8 cellular contexts compared by ENCODE assay signal in the genomic region with DNA sequence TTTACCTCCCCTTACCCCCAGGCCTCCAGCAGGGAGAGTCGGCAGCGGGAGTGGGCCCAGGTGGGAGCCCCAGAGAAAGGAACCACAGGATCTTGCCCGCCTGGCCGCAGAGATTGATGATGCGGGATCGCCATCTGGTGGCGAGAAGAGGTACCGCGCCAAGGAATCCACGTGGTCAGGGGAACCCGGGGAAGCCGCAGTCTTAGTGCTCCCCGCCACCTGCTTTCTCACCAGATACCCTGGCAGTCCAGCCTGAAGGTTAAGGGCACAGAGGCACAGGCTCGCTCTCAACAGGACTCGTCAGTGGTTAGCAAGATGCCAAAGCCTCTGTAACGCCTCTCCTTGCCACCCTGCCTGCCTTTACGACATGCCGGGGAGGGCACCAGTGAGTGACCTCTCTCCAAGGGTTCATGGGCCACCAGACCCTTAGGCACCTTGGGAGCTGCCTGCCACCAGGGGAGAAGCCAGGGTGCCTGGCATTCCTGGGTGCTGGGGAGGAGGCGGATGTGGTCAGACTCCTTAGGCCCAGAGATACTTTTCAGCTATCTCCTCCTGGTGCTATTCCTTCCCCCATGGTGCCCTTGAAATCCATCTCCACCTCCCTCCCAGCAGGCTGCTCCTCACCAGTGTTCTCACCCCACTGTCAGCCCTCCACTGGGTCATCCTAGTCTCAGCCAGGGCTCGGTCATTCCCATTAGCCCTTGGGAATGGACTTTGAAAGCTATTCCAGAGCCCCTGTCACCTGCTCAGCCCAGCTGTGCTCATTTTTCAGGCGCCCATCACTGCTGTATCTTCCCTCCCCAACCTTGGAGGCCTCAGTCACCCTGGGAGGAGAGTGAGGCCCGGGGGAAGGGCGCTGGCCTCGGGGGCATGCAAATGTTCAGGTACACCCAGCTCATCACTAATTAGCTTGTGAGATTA. TPM values are rescaled to one million over a fixed set of nuclear protein-coding genes. Genes with fewer than 3 reads are reported as not detected.
DNase-seq lines count a peak whose midpoint lies in the region; ATAC-seq and TF ChIP-seq lines count a peak whose summit lies in the region.

No MANE protein-coding gene starts in this region.

- H3K27ac Mint-ChIP-seq in activated naive CD8-positive, alpha-beta T cell: peak overlapping the region; percentile 34

- no peaks in the 10 kb centered on the region for H3K36me3 Mint-ChIP-seq in activated naive CD8-positive, alpha-beta T cell

- intact Hi-C loops in heart left ventricle (cut with DNase I): loop anchor here in 9 of 10 donors (1.0 to 10.0 kb wide), 8 partner anchors 40 to 204 kb away; a partner anchor contains a TSS

- no peaks in the 10 kb centered on the region for H3K36me3 ChIP-seq in heart left ventricle

- no peak overlapping the region for H3K27ac ChIP-seq in heart left ventricle

- ATAC-seq in GM18907 (IDR thresholded peaks at IDR 0.05; ENCODE audit: unreplicated experiment): peak; percentile 57
- peak; percentile 70 to 82 (median 78) for ATAC-seq in heart left ventricle
- no peak for ATAC-seq in HG02588 (IDR thresholded peaks at IDR 0.05; ENCODE audit: unreplicated experiment)

- peak; percentile 90 to 97 (median 94) for TF ChIP-seq CTCF in heart left ventricle (IDR thresholded peaks at IDR 0.05)

- H3K9me3 ChIP-seq in heart left ventricle: no peaks in the 10 kb centered on the region

- peaks cover 11% of the 10 kb centered on the region for H3K4me1 Mint-ChIP-seq in activated naive CD8-positive, alpha-beta T cell (ENCODE audit: low read depth)

- 25 to 30% (median 28%) methylated on average over 23 to 24 of the region's 24 CpGs for WGBS in heart left ventricle, 4 donors

- H3K4me3 Mint-ChIP-seq in activated naive CD8-positive, alpha-beta T cell: no peak overlapping the region

- H3K4me1 ChIP-seq in heart left ventricle: peaks cover 0 to 38% (median 9%) of the 10 kb centered on the region in 12 donors

- TF ChIP-seq POLR2A in heart left ventricle (IDR thresholded peaks at IDR 0.05): no peak

- H3K4me3 ChIP-seq in heart left ventricle: no peak overlapping the region

- no peaks in the 10 kb centered on the region for H3K9me3 Mint-ChIP-seq in activated naive CD8-positive, alpha-beta T cell (ENCODE audit: low read depth)

- no peaks in the 10 kb centered on the region for H3K27me3 Mint-ChIP-seq in activated naive CD8-positive, alpha-beta T cell

- peaks cover 0 to 9% (median 0%) of the 10 kb centered on the region in 9 donors for H3K27me3 ChIP-seq in heart left ventricle

- peak; percentile 87 for DNase-seq in AG08395 (ENCODE audit: low spot score)
- peak; percentile 39 for DNase-seq in NCI-H1048 (lab: John Stamatoyannopoulos, UW)
- peak; percentile 66 for DNase-seq in SW480 (ENCODE audit: low spot score)
- DNase-seq in heart left ventricle: peak; percentile 75 to 91 (median 80)
- peak; percentile 67 for DNase-seq in putamen (ENCODE audit: low spot score)

RNA-seq across cellular contexts. Expression of a gene that starts 5.4 kb away (rescaled TPM):
- 10 to 100 TPM in 7 of 9 donors, 1 to 10 TPM in 2; 6.3 to 49.4 (median 14.1) TPM for total RNA-seq in heart left ventricle
- 10 to 100 TPM; 11.7 to 18.3 TPM for polyA plus RNA-seq in heart left ventricle

RNA-seq across cellular contexts. Expression of a gene that starts 30.8 kb away (rescaled TPM):
- total RNA-seq in heart left ventricle: 10 to 100 TPM; 11.8 to 37.9 (median 21.9) TPM
- polyA plus RNA-seq in heart left ventricle: 10 to 100 TPM; 16.7 to 25.9 TPM

RNA-seq across cellular contexts. Expression of a gene that starts 33.2 kb away (rescaled TPM):
- 1 to 10 TPM; 1.1 to 4.9 (median 2.7) TPM for total RNA-seq in heart left ventricle
- polyA plus RNA-seq in heart left ventricle: 1 to 10 TPM; 1.2 to 7.6 TPM

RNA-seq across cellular contexts. Expression of a gene that starts 39.3 kb away (rescaled TPM):
- total RNA-seq in heart left ventricle: not detected
- polyA plus RNA-seq in heart left ventricle: under 1 TPM in 1 of 2 donors, not detected in 1; 0.19 TPM

RNA-seq across cellular contexts. Expression of a gene that starts 53.7 kb away (rescaled TPM):
- total RNA-seq in heart left ventricle: 10 to 100 TPM; 23.0 to 36.1 (median 31.8) TPM
- polyA plus RNA-seq in heart left ventricle: 10 to 100 TPM; 16.0 to 19.3 TPM
